ENCODE assay signal across 12 cellular contexts in the genomic region with DNA sequence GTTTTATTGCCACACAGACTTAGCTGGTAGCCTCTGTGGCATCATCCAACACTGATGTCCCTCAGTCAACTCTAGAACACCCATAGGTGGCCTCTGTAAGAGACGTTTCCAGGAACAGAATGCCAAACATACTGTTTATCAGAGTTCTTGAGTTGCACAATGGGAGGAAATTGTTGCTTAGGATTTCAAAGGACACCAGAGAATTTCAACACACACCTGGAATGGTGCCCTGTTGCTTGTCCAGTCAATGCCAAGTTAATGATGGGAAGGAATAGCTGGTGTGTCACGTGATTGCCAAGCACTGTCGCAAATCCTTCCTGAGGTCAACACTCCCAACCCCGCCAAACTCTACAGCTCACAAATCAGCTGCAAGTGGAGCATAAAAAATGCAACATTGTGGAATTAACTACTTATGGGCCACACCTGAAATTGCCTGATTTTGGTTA. TPM values are rescaled to one million over a fixed set of nuclear protein-coding genes. Genes with fewer than 3 reads are reported as not detected.
A peak's percentile ranks its signal among the peaks of the same experiment; 100 is the strongest.
DNase-seq lines count a peak whose midpoint lies in the region; ATAC-seq, FAIRE-seq and TF ChIP-seq lines count a peak whose summit lies in the region.
"Had no signal": no experiment of that assay in that cellular context is flagged by ENCODE, and none has a peak within 500 bp of the region (broad histone marks: within the 10 kb centered on the region; RNA-seq: fewer than 3 reads in every experiment).

No MANE protein-coding gene starts in this region.

- DNase-seq in MG63 (peak; percentile 35), fibroblast of lung (ENCODE audit: low read depth in 2 of 2) (peak; percentile 2 to 65), mucosa of gallbladder (ENCODE audit: low spot score) (peak; percentile 92), urothelium cell line (ENCODE audit: low spot score) (peak; percentile 7), NCI-H2171 (lab: John Stamatoyannopoulos, UW) (no peak), WERI-Rb-1 (no peak)
- no peak for DNase-seq in stimulated activated naive CD8-positive, alpha-beta T cell treated with anti-CD3 and anti-CD28 coated beads, Interleukin-15, amount 100 ng/mL, for 72 hours
- DNase-seq: activated naive CD8-positive, alpha-beta T cell treated with anti-CD3 and anti-CD28 coated beads, Interleukin-2, amount 10 ng/mL, durations not matched to agents 7 days and 5 days; NCI-H2227 treated with DMSO at 0.1 percent for 48 hours; SIG-M5 had no signal

- H3K27ac ChIP-seq in fibroblast of lung (ENCODE audit: insufficient read depth, low read length) (no peak overlapping the region), WERI-Rb-1 (no peak overlapping the region)

- no peak overlapping the region for H3K27ac Mint-ChIP-seq in stimulated activated naive CD8-positive, alpha-beta T cell treated with anti-CD3 and anti-CD28 coated beads, Interleukin-15, amount 100 ng/mL, for 72 hours
- H3K27ac Mint-ChIP-seq: activated naive CD8-positive, alpha-beta T cell treated with anti-CD3 and anti-CD28 coated beads, Interleukin-2, amount 10 ng/mL, durations not matched to agents 7 days and 5 days; nephron had no signal

- no peaks in the 10 kb centered on the region for H3K79me2 ChIP-seq in fibroblast of lung (ENCODE audit: control insufficient read depth, insufficient read depth, low read length)

- H3K4me3 Mint-ChIP-seq in stimulated activated naive CD8-positive, alpha-beta T cell treated with anti-CD3 and anti-CD28 coated beads, Interleukin-15, amount 100 ng/mL, for 72 hours, result no peak overlapping the region
- H3K4me3 Mint-ChIP-seq: activated naive CD8-positive, alpha-beta T cell treated with anti-CD3 and anti-CD28 coated beads, Interleukin-2, amount 10 ng/mL, durations not matched to agents 7 days and 5 days; nephron had no signal

- H3K9me3 Mint-ChIP-seq in stimulated activated naive CD8-positive, alpha-beta T cell treated with anti-CD3 and anti-CD28 coated beads, Interleukin-15, amount 100 ng/mL, for 72 hours, result no peaks in the 10 kb centered on the region
- H3K9me3 Mint-ChIP-seq: activated naive CD8-positive, alpha-beta T cell treated with anti-CD3 and anti-CD28 coated beads, Interleukin-2, amount 10 ng/mL, durations not matched to agents 7 days and 5 days; nephron had no signal

- no peak overlapping the region for H3K9ac ChIP-seq in fibroblast of lung (ENCODE audit: insufficient read depth, low read length)

- H3K27me3 ChIP-seq in MG63 (peaks cover 4% of the 10 kb centered on the region), fibroblast of lung (ENCODE audit: control insufficient read depth, insufficient read depth, low read length) (no peaks in the 10 kb centered on the region), WERI-Rb-1 (ENCODE audit: insufficient read depth, low read depth, severe bottlenecking) (peaks cover 98% of the 10 kb centered on the region)

- H3K27me3 Mint-ChIP-seq in stimulated activated naive CD8-positive, alpha-beta T cell treated with anti-CD3 and anti-CD28 coated beads, Interleukin-15, amount 100 ng/mL, for 72 hours, result no peaks in the 10 kb centered on the region

- no peak overlapping the region for H2AFZ ChIP-seq in fibroblast of lung (ENCODE audit: low read length)

- H3K4me3 ChIP-seq in MG63, result no peak overlapping the region
- no peak overlapping the region for H3K4me3 ChIP-seq in fibroblast of lung (replicated peaks in 1 of 4; ENCODE audit: control extremely low read depth in 1 of 4, insufficient read depth in 1 of 4, low read depth in 3 of 4, low read length in 4 of 4)
- H3K4me3 ChIP-seq in WERI-Rb-1 (ENCODE audit: low read depth, low read length), result no peak overlapping the region

- no peak for ATAC-seq in stimulated activated naive CD8-positive, alpha-beta T cell treated with anti-CD3 and anti-CD28 coated beads, Interleukin-15, amount 100 ng/mL, for 72 hours

- H3K4me1 Mint-ChIP-seq in stimulated activated naive CD8-positive, alpha-beta T cell treated with anti-CD3 and anti-CD28 coated beads, Interleukin-15, amount 100 ng/mL, for 72 hours, result no peaks in the 10 kb centered on the region
- H3K4me1 Mint-ChIP-seq: activated naive CD8-positive, alpha-beta T cell treated with anti-CD3 and anti-CD28 coated beads, Interleukin-2, amount 10 ng/mL, durations not matched to agents 7 days and 5 days; nephron had no signal

- no peak for TF ChIP-seq CTCF in fibroblast of lung (conservative IDR thresholded peaks at IDR 0.05 in 1 of 2, IDR thresholded peaks at IDR 0.05 in 1 of 2; ENCODE audit: low read depth in 1 of 2, low read length in 2 of 2)
- TF ChIP-seq CTCF in WERI-Rb-1 (IDR thresholded peaks at IDR 0.05; ENCODE audit: low read depth, low read length), result no peak

- H3K9me3 ChIP-seq in MG63 (no peaks in the 10 kb centered on the region), fibroblast of lung (ENCODE audit: control insufficient read depth, insufficient read depth, low read depth, low read length) (no peaks in the 10 kb centered on the region), WERI-Rb-1 (ENCODE audit: severe bottlenecking) (peaks cover 3% of the 10 kb centered on the region)

- no peak for FAIRE-seq in urothelium cell line (lab: Jason Lieb, UNC)
- FAIRE-seq: H54 had no signal

- no peaks in the 10 kb centered on the region for H4K20me1 ChIP-seq in fibroblast of lung (ENCODE audit: control insufficient read depth, extremely low read depth, insufficient read depth, low read length)

- H3K36me3 ChIP-seq in MG63, result no peaks in the 10 kb centered on the region
- H3K36me3 ChIP-seq in fibroblast of lung (ENCODE audit: control insufficient read depth, insufficient read depth, low read length), result no peaks in the 10 kb centered on the region
- no peaks in the 10 kb centered on the region for H3K36me3 ChIP-seq in WERI-Rb-1

- H3K4me2 ChIP-seq in fibroblast of lung (ENCODE audit: extremely low read depth, insufficient read depth, low read length), result no peak overlapping the region

- no peaks in the 10 kb centered on the region for H3K4me1 ChIP-seq in fibroblast of lung (ENCODE audit: control insufficient read depth, extremely low read depth, insufficient read depth, low read length)

RNA-seq across cellular contexts. Expression of a gene that starts 28.6 kb away (rescaled TPM):
- total RNA-seq in MG63 (2014; rRNA removed; shearing (Covaris generic); ENCODE audit: low replicate concordance), result 9.2 and 17.1 TPM in 2 replicates
- total RNA-seq in fibroblast of lung, result 11.6 and 21.6 TPM in 2 replicates
- 4.7 and 7.5 TPM in 2 replicates for polyA plus RNA-seq in fibroblast of lung
- 11.0 and 18.2 TPM in 2 replicates for polyA plus RNA-seq in fibroblast of lung (2012)
- 1.7 and 3.9 TPM in 2 replicates for polyA minus RNA-seq in fibroblast of lung (ENCODE audit: low replicate concordance)
- 44.0 TPM for total RNA-seq in mucosa of gallbladder

RNA-seq across cellular contexts. Expression of a gene that starts 37.8 kb away (rescaled TPM):
- total RNA-seq in MG63 (2014; rRNA removed; shearing (Covaris generic); ENCODE audit: low replicate concordance), result not detected in 2 replicates
- total RNA-seq in fibroblast of lung, result not detected in 2 replicates
- not detected in 2 replicates for polyA plus RNA-seq in fibroblast of lung
- polyA plus RNA-seq in fibroblast of lung (2012), result not detected in 2 replicates
- polyA minus RNA-seq in fibroblast of lung (ENCODE audit: low replicate concordance), result not detected in 2 replicates
- 46.3 TPM for total RNA-seq in mucosa of gallbladder
- total RNA-seq: activated naive CD8-positive, alpha-beta T cell treated with anti-CD3 and anti-CD28 coated beads, Interleukin-2, amount 10 ng/mL, durations not matched to agents 7 days and 5 days had no signal

RNA-seq across cellular contexts. Expression of a gene that starts 50.0 kb away (rescaled TPM):
- total RNA-seq in MG63 (2014; rRNA removed; shearing (Covaris generic); ENCODE audit: low replicate concordance), result not detected in 2 replicates
- total RNA-seq in fibroblast of lung (not detected in 2 replicates), mucosa of gallbladder (0.81 TPM)
- polyA plus RNA-seq in fibroblast of lung, result not detected in 2 replicates
- polyA plus RNA-seq in fibroblast of lung (2012), result not detected in 2 replicates
- polyA minus RNA-seq in fibroblast of lung (ENCODE audit: low replicate concordance), result not detected in 2 replicates

Comparison
In these comparisons a context has a peak if more than half of its experiments do, and no peak if none do; other contexts are left out.
1. DNase-seq: peak in MG63 (single experiment), fibroblast of lung (2 of 2), mucosa of gallbladder (single experiment) and urothelium cell line (single experiment); none in NCI-H2171 (single experiment), WERI-Rb-1 (single experiment) and stimulated activated naive CD8-positive, alpha-beta T cell treated with anti-CD3 and anti-CD28 coated beads, Interleukin-15, amount 100 ng/mL, for 72 hours (0 of 2).
2. RNA of a gene that starts 37.8 kb away (total RNA-seq): 46.3 TPM in mucosa of gallbladder (single experiment); not detected in MG63 and not detected in fibroblast of lung; every median in the first group is over 10 times any median in the second.